1 cellular context compared by ENCODE assay signal in genomic region chr19:19304186-19304975, GRCh38.
TF ChIP-seq lines count a peak whose summit lies in the region.

No MANE protein-coding gene starts in this region.

TF ChIP-seq in K562, 482 proteins besides CTCF, POLR2A, EP300 and RAD21:
- TF ChIP-seq NFIC (IDR thresholded peaks at IDR 0.05) (0 out of 2 replicates have a peak, but pooled peaks have one; percentile 20), NELFE (IDR thresholded peaks at IDR 0.05; ENCODE audit: insufficient read depth, insufficient read length) (no peak)
